In genomic region chr7:2717293-2717904, GRCh38 we compare ENCODE assay signal across 10 cellular contexts. TPM values are rescaled to one million over a fixed set of nuclear protein-coding genes. Genes with fewer than 3 reads are reported as not detected.
DNase-seq lines count a peak whose midpoint lies in the region; ATAC-seq and TF ChIP-seq lines count a peak whose summit lies in the region.
"Had no signal": no experiment of that assay in that cellular context is flagged by ENCODE, and none has a peak within 500 bp of the region (broad histone marks: within the 10 kb centered on the region; RNA-seq: fewer than 3 reads in every experiment).

No MANE protein-coding gene starts in this region.

- no peaks in the 10 kb centered on the region for H3K36me3 Mint-ChIP-seq in activated CD4-positive, alpha-beta memory T cell treated with anti-CD3 and anti-CD28 coated beads for 36 hours
- peaks cover 4% of the 10 kb centered on the region for H3K36me3 Mint-ChIP-seq in activated CD8-positive, alpha-beta memory T cell treated with anti-CD3 and anti-CD28 coated beads, Interleukin-2, amount 10 ng/mL, durations not matched to agents 7 days and 5 days

- DNase-seq in activated CD4-positive, alpha-beta T cell treated with anti-CD3 and anti-CD28 coated beads for 48 hours: peak; percentile 48
- no peak for DNase-seq in activated CD4-positive, alpha-beta T cell treated with anti-CD3 and anti-CD28 coated beads for 1 hour
- DNase-seq in activated CD4-positive, alpha-beta memory T cell treated with anti-CD3 and anti-CD28 coated beads for 36 hours: peak; percentile 46
- DNase-seq in right cardiac atrium (peak in 2 of 3 donors; percentile 80 to 86), thoracic aorta (ENCODE audit: low spot score) (no peak), HCEC 1CT (no peak), globus pallidus (ENCODE audit: low spot score) (no peak)
- no peak for DNase-seq in activated CD8-positive, alpha-beta memory T cell treated with anti-CD3 and anti-CD28 coated beads, Interleukin-2, amount 10 ng/mL, durations not matched to agents 7 days and 5 days
- DNase-seq: NCI-H524 had no signal

- H3K4me3 ChIP-seq in right cardiac atrium (ENCODE audit: low read length): no peak overlapping the region
- peak overlapping the region; percentile 52 for H3K4me3 ChIP-seq in thoracic aorta

- ATAC-seq in right cardiac atrium (peak; percentile 52 to 61), thoracic aorta (ENCODE audit: insufficient number of reproducible peaks, low FRiP score, low read depth) (no peak)
- no peak for ATAC-seq in activated CD8-positive, alpha-beta memory T cell treated with anti-CD3 and anti-CD28 coated beads, Interleukin-2, amount 10 ng/mL, durations not matched to agents 7 days and 5 days

- H3K27ac ChIP-seq in right cardiac atrium (ENCODE audit: low read length): peak overlapping the region; percentile 46
- peak overlapping the region in 1 of 2 donors; percentile 19 for H3K27ac ChIP-seq in thoracic aorta
- H3K27ac ChIP-seq: parathyroid adenoma had no signal

- intact Hi-C loops in activated CD4-positive, alpha-beta memory T cell treated with anti-CD3 and anti-CD28 coated beads for 36 hours (cut with micrococcal nuclease): loop anchor here (5.0 kb wide), 1 partner anchor 145 kb away; no protein-coding TSS in a partner anchor
- intact Hi-C loops in right cardiac atrium (cut with DNase I): no loop called here

- H3K4me3 Mint-ChIP-seq in activated CD4-positive, alpha-beta memory T cell treated with anti-CD3 and anti-CD28 coated beads for 36 hours: no peak overlapping the region
- H3K4me3 Mint-ChIP-seq in activated CD8-positive, alpha-beta memory T cell treated with anti-CD3 and anti-CD28 coated beads, Interleukin-2, amount 10 ng/mL, durations not matched to agents 7 days and 5 days: no peak overlapping the region

- no peak for TF ChIP-seq CTCF in thoracic aorta (IDR thresholded peaks at IDR 0.05)

- H3K27me3 ChIP-seq in right cardiac atrium (ENCODE audit: control insufficient read depth, insufficient read depth) (no peaks in the 10 kb centered on the region), thoracic aorta (replicated peaks; ENCODE audit: insufficient read depth) (no peaks in the 10 kb centered on the region)

- H3K9me3 ChIP-seq in right cardiac atrium (ENCODE audit: control insufficient read depth, low read length): no peaks in the 10 kb centered on the region
- H3K9me3 ChIP-seq in thoracic aorta: no peaks in the 10 kb centered on the region

- peaks cover 2% of the 10 kb centered on the region for H3K27me3 Mint-ChIP-seq in activated CD4-positive, alpha-beta memory T cell treated with anti-CD3 and anti-CD28 coated beads for 36 hours
- peaks cover 14% of the 10 kb centered on the region for H3K27me3 Mint-ChIP-seq in activated CD8-positive, alpha-beta memory T cell treated with anti-CD3 and anti-CD28 coated beads, Interleukin-2, amount 10 ng/mL, durations not matched to agents 7 days and 5 days

- H3K4me1 ChIP-seq in right cardiac atrium (ENCODE audit: control insufficient read depth, insufficient read depth, low read length) (peaks cover 5% of the 10 kb centered on the region), thoracic aorta (ENCODE audit: control insufficient read depth in 1 of 2, low read depth in 2 of 2) (peaks cover 7 to 14% of the 10 kb centered on the region in 2 donors)

- H3K27ac Mint-ChIP-seq in activated CD4-positive, alpha-beta memory T cell treated with anti-CD3 and anti-CD28 coated beads for 36 hours: peak overlapping the region; percentile 43
- no peak overlapping the region for H3K27ac Mint-ChIP-seq in activated CD8-positive, alpha-beta memory T cell treated with anti-CD3 and anti-CD28 coated beads, Interleukin-2, amount 10 ng/mL, durations not matched to agents 7 days and 5 days

- peaks cover 60% of the 10 kb centered on the region for H3K4me1 Mint-ChIP-seq in activated CD4-positive, alpha-beta memory T cell treated with anti-CD3 and anti-CD28 coated beads for 36 hours (ENCODE audit: low read depth)
- H3K4me1 Mint-ChIP-seq in activated CD8-positive, alpha-beta memory T cell treated with anti-CD3 and anti-CD28 coated beads, Interleukin-2, amount 10 ng/mL, durations not matched to agents 7 days and 5 days: peaks cover 59% of the 10 kb centered on the region

- H3K9me3 Mint-ChIP-seq in activated CD4-positive, alpha-beta memory T cell treated with anti-CD3 and anti-CD28 coated beads for 36 hours: no peaks in the 10 kb centered on the region
- no peaks in the 10 kb centered on the region for H3K9me3 Mint-ChIP-seq in activated CD8-positive, alpha-beta memory T cell treated with anti-CD3 and anti-CD28 coated beads, Interleukin-2, amount 10 ng/mL, durations not matched to agents 7 days and 5 days (ENCODE audit: low read depth)

- CTCF ChIA-PET in activated CD4-positive, alpha-beta memory T cell treated with anti-CD3 and anti-CD28 coated beads for 36 hours (lab: Charles Lee): interaction anchor here (3.2 to 3.8 kb wide), 2 partner anchors 8 to 46 kb away, joined by 21 to 50 read pairs; no protein-coding TSS in a partner anchor
- CTCF ChIA-PET in activated CD8-positive, alpha-beta memory T cell treated with anti-CD3 and anti-CD28 coated beads, Interleukin-2, amount 10 ng/mL, durations not matched to agents 7 days and 5 days (lab: Charles Lee): interaction anchor here (1.5 to 15.9 kb wide), 3 partner anchors 8 to 108 kb away, joined by 3 to 317 read pairs (median 77); no protein-coding TSS in a partner anchor

- POLR2A ChIA-PET in activated CD4-positive, alpha-beta memory T cell treated with anti-CD3 and anti-CD28 coated beads for 36 hours (lab: Charles Lee): interaction anchor here (0.5 to 2.3 kb wide), 2 partner anchors 7 to 170 kb away, joined by 3 to 8 read pairs; no protein-coding TSS in a partner anchor

- peaks cover 3% of the 10 kb centered on the region for H3K36me3 ChIP-seq in thoracic aorta

- 21% methylated on average over 27 of the region's 27 CpGs for WGBS in right cardiac atrium

RNA-seq across cellular contexts. Expression of gene AMZ1, which starts 29.4 kb away (rescaled TPM):
- total RNA-seq in activated CD4-positive, alpha-beta memory T cell treated with anti-CD3 and anti-CD28 coated beads for 36 hours: under 1 TPM; 0.83 to 0.94 TPM
- total RNA-seq in right cardiac atrium: 1 to 10 TPM in 1 of 4 donors, under 1 TPM in 3; 0.45 to 1.0 (median 0.91) TPM
- 0.36 TPM for polyA plus RNA-seq in right cardiac atrium
- 1 to 10 TPM; 1.4 to 3.7 TPM for total RNA-seq in thoracic aorta
- total RNA-seq in activated CD8-positive, alpha-beta memory T cell treated with anti-CD3 and anti-CD28 coated beads, Interleukin-2, amount 10 ng/mL, durations not matched to agents 7 days and 5 days: under 1 TPM; 0.29 to 0.40 TPM

Comparison
In these comparisons a context has a peak if more than half of its experiments do, and no peak if none do; other contexts are left out.
1. DNase-seq: peak in activated CD4-positive, alpha-beta T cell treated with anti-CD3 and anti-CD28 coated beads for 48 hours (single experiment), activated CD4-positive, alpha-beta memory T cell treated with anti-CD3 and anti-CD28 coated beads for 36 hours (single experiment) and right cardiac atrium (2 of 3); none in activated CD4-positive, alpha-beta T cell treated with anti-CD3 and anti-CD28 coated beads for 1 hour (single experiment), thoracic aorta (single experiment), HCEC 1CT (single experiment), globus pallidus (single experiment) and activated CD8-positive, alpha-beta memory T cell treated with anti-CD3 and anti-CD28 coated beads, Interleukin-2, amount 10 ng/mL, durations not matched to agents 7 days and 5 days (single experiment).
2. ATAC-seq: peak in right cardiac atrium (2 of 2); none in thoracic aorta (single experiment) and activated CD8-positive, alpha-beta memory T cell treated with anti-CD3 and anti-CD28 coated beads, Interleukin-2, amount 10 ng/mL, durations not matched to agents 7 days and 5 days (single experiment).